Comparison of ENCODE assay signal across 39 cellular contexts in genomic region chr4:12691168-12691567, GRCh38.
"Had no signal": no experiment of that assay in that cellular context is flagged by ENCODE, and none has a peak within 500 bp of the region (broad histone marks: within the 10 kb centered on the region; RNA-seq: fewer than 3 reads in every experiment).

No MANE protein-coding gene starts in this region.

- H3K36me3 ChIP-seq: adrenal gland, ascending aorta, brain microvascular endothelial cell, breast epithelium, cardiac muscle cell had no signal

- FAIRE-seq: astrocyte had no signal

- H3K4me3 ChIP-seq: adrenal gland, ascending aorta, body of pancreas, breast epithelium, cardiac muscle cell had no signal

- H3K4me1 Mint-ChIP-seq: activated naive CD4-positive, alpha-beta T cell treated with anti-CD3 and anti-CD28 coated beads, Interleukin-2, amount 10 ng/mL, durations not matched to agents 7 days and 5 days; activated naive CD4-positive, alpha-beta T cell treated with anti-CD3 and anti-CD28 coated beads, Interleukin-2, amount 50 U/mL, for 24 hours; activated naive CD8-positive, alpha-beta T cell treated with anti-CD3 and anti-CD28 coated beads for 36 hours; activated naive CD8-positive, alpha-beta T cell treated with anti-CD3 and anti-CD28 coated beads, Interleukin-2, amount 10 ng/mL, durations not matched to agents 7 days and 5 days; activated naive CD8-positive, alpha-beta T cell treated with anti-CD3 and anti-CD28 coated beads, Interleukin-2, amount 50 U/mL, for 24 hours; activated T-helper 17 cell treated with anti-CD3 and anti-CD28 coated beads, Interleukin-2, amount 50 U/mL, for 72 hours; brain; central memory CD8-positive, alpha-beta T cell had no signal

- DNase-seq: activated effector memory CD4-positive, alpha-beta T cell treated with anti-CD3 and anti-CD28 coated beads, Interleukin-2, amount 50 U/mL, for 16 hours; activated effector memory CD4-positive, alpha-beta T cell treated with Interleukin-2 at 50 U/mL for 16 hours; activated gamma-delta T cell; activated gamma-delta T cell treated with Interleukin-2 at 50 U/mL for 16 hours; activated naive CD4-positive, alpha-beta T cell; activated naive CD4-positive, alpha-beta T cell treated with anti-CD3 and anti-CD28 coated beads for 36 hours; activated naive CD4-positive, alpha-beta T cell treated with anti-CD3 and anti-CD28 coated beads, Interleukin-2, amount 10 ng/mL, durations not matched to agents 7 days and 5 days; activated naive CD4-positive, alpha-beta T cell treated with anti-CD3 and anti-CD28 coated beads, Interleukin-2, amount 50 U/mL, for 16 hours; activated naive CD4-positive, alpha-beta T cell treated with Interleukin-2 at 50 U/mL for 16 hours; activated naive CD8-positive, alpha-beta T cell treated with anti-CD3 and anti-CD28 coated beads for 36 hours; activated naive CD8-positive, alpha-beta T cell treated with anti-CD3 and anti-CD28 coated beads, Interleukin-2, amount 10 ng/mL, durations not matched to agents 7 days and 5 days; activated naive CD8-positive, alpha-beta T cell treated with anti-CD3 and anti-CD28 coated beads, Interleukin-2, amount 50 U/mL, for 24 hours; activated T-cell treated with anti-CD3 and anti-CD28 coated beads, Interleukin-2, amount 50 U/mL, for 1 hour; activated T-cell treated with anti-CD3 and anti-CD28 coated beads, Interleukin-2, amount 50 U/mL, for 24 hours; activated T-cell treated with anti-CD3 and anti-CD28 coated beads, Interleukin-2, amount 50 U/mL, for 4 hours; activated T-cell treated with anti-CD3 and anti-CD28 coated beads, Interleukin-2, amount 50 U/mL, for 48 hours; activated T-cell treated with anti-CD3 and anti-CD28 coated beads, Interleukin-2, amount 50 U/mL, for 72 hours; adrenal gland; amniotic stem cell; amygdala; anterior cingulate cortex; aorta; body of pancreas; brain microvascular endothelial cell; caudate nucleus; central memory CD4-positive, alpha-beta T cell; cerebellar nuclear complex had no signal

- H3K27me3 ChIP-seq: adrenal gland, ascending aorta, body of pancreas, brain microvascular endothelial cell, breast epithelium, cardiac muscle cell had no signal

- H3K27ac Mint-ChIP-seq: activated naive CD4-positive, alpha-beta T cell treated with anti-CD3 and anti-CD28 coated beads for 36 hours; activated naive CD4-positive, alpha-beta T cell treated with anti-CD3 and anti-CD28 coated beads, Interleukin-2, amount 10 ng/mL, durations not matched to agents 7 days and 5 days; activated naive CD4-positive, alpha-beta T cell treated with anti-CD3 and anti-CD28 coated beads, Interleukin-2, amount 50 U/mL, for 24 hours; activated naive CD4-positive, alpha-beta T cell treated with anti-CD3 and anti-CD28 coated beads, Interleukin-2, amount 50 U/mL, for 72 hours; activated naive CD8-positive, alpha-beta T cell; activated naive CD8-positive, alpha-beta T cell treated with anti-CD3 and anti-CD28 coated beads for 36 hours; activated naive CD8-positive, alpha-beta T cell treated with anti-CD3 and anti-CD28 coated beads, Interleukin-2, amount 10 ng/mL, durations not matched to agents 7 days and 5 days; activated naive CD8-positive, alpha-beta T cell treated with anti-CD3 and anti-CD28 coated beads, Interleukin-2, amount 50 U/mL, for 24 hours; activated T-cell treated with anti-CD3 and anti-CD28 coated beads, Interleukin-2, amount 50 U/mL, for 24 hours; activated T-cell treated with anti-CD3 and anti-CD28 coated beads, Interleukin-2, amount 50 U/mL, for 72 hours; activated T-helper 1 cell treated with anti-CD3 and anti-CD28 coated beads, Interleukin-12 subunit alpha, Interleukin-12 subunit beta, Interleukin-2, Interleukin-4 antibody, amounts not matched to agents 30 ng/mL and 10 ng/mL and 1 ng/mL, durations not matched to agents 14 hours and 24 hours and 36 hours; activated T-helper 17 cell treated with anti-CD3 and anti-CD28 coated beads, Interleukin-2, amount 50 U/mL, for 72 hours; activated T-helper 2 cell treated with anti-CD3 and anti-CD28 coated beads, Interferon-gamma antibody, Interleukin-2, Interleukin-4, amounts not matched to agents 10 μg/mL and 5 μg/mL and 100 μg/mL, durations not matched to agents 14 hours and 24 hours and 36 hours; brain had no signal

- H3K9me3 Mint-ChIP-seq: activated naive CD4-positive, alpha-beta T cell treated with anti-CD3 and anti-CD28 coated beads for 36 hours; activated naive CD4-positive, alpha-beta T cell treated with anti-CD3 and anti-CD28 coated beads, Interleukin-2, amount 10 ng/mL, durations not matched to agents 7 days and 5 days; activated naive CD4-positive, alpha-beta T cell treated with anti-CD3 and anti-CD28 coated beads, Interleukin-2, amount 50 U/mL, for 24 hours; activated naive CD8-positive, alpha-beta T cell treated with anti-CD3 and anti-CD28 coated beads for 36 hours; activated naive CD8-positive, alpha-beta T cell treated with anti-CD3 and anti-CD28 coated beads, Interleukin-2, amount 10 ng/mL, durations not matched to agents 7 days and 5 days; activated naive CD8-positive, alpha-beta T cell treated with anti-CD3 and anti-CD28 coated beads, Interleukin-2, amount 50 U/mL, for 24 hours; activated T-cell treated with anti-CD3 and anti-CD28 coated beads, Interleukin-2, amount 50 U/mL, for 24 hours; activated T-cell treated with anti-CD3 and anti-CD28 coated beads, Interleukin-2, amount 50 U/mL, for 4 hours; activated T-cell treated with anti-CD3 and anti-CD28 coated beads, Interleukin-2, amount 50 U/mL, for 72 hours; activated T-helper 1 cell treated with anti-CD3 and anti-CD28 coated beads, Interleukin-12 subunit alpha, Interleukin-12 subunit beta, Interleukin-2, Interleukin-4 antibody, amounts not matched to agents 30 ng/mL and 10 ng/mL and 1 ng/mL, durations not matched to agents 14 hours and 24 hours and 36 hours; activated T-helper 2 cell treated with anti-CD3 and anti-CD28 coated beads, Interferon-gamma antibody, Interleukin-2, Interleukin-4, amounts not matched to agents 10 μg/mL and 5 μg/mL and 100 μg/mL, durations not matched to agents 14 hours and 24 hours and 36 hours; brain; central memory CD8-positive, alpha-beta T cell had no signal

- H3K36me3 Mint-ChIP-seq: activated naive CD4-positive, alpha-beta T cell treated with anti-CD3 and anti-CD28 coated beads, Interleukin-2, amount 10 ng/mL, durations not matched to agents 7 days and 5 days; activated naive CD4-positive, alpha-beta T cell treated with anti-CD3 and anti-CD28 coated beads, Interleukin-2, amount 50 U/mL, for 24 hours; activated naive CD4-positive, alpha-beta T cell treated with anti-CD3 and anti-CD28 coated beads, Interleukin-2, amount 50 U/mL, for 72 hours; activated naive CD8-positive, alpha-beta T cell; activated naive CD8-positive, alpha-beta T cell treated with anti-CD3 and anti-CD28 coated beads for 36 hours; activated naive CD8-positive, alpha-beta T cell treated with anti-CD3 and anti-CD28 coated beads, Interleukin-2, amount 10 ng/mL, durations not matched to agents 7 days and 5 days; brain had no signal

- H3K27me3 Mint-ChIP-seq: activated naive CD4-positive, alpha-beta T cell treated with anti-CD3 and anti-CD28 coated beads, Interleukin-2, amount 10 ng/mL, durations not matched to agents 7 days and 5 days; activated naive CD4-positive, alpha-beta T cell treated with anti-CD3 and anti-CD28 coated beads, Interleukin-2, amount 50 U/mL, for 24 hours; activated naive CD8-positive, alpha-beta T cell treated with anti-CD3 and anti-CD28 coated beads for 36 hours; activated naive CD8-positive, alpha-beta T cell treated with anti-CD3 and anti-CD28 coated beads, Interleukin-2, amount 10 ng/mL, durations not matched to agents 7 days and 5 days; activated naive CD8-positive, alpha-beta T cell treated with anti-CD3 and anti-CD28 coated beads, Interleukin-2, amount 50 U/mL, for 24 hours; activated T-cell treated with anti-CD3 and anti-CD28 coated beads, Interleukin-2, amount 50 U/mL, for 24 hours; brain; central memory CD8-positive, alpha-beta T cell had no signal

- H3K4me3 Mint-ChIP-seq: activated naive CD4-positive, alpha-beta T cell treated with anti-CD3 and anti-CD28 coated beads for 36 hours; activated naive CD4-positive, alpha-beta T cell treated with anti-CD3 and anti-CD28 coated beads, Interleukin-2, amount 10 ng/mL, durations not matched to agents 7 days and 5 days; activated naive CD4-positive, alpha-beta T cell treated with anti-CD3 and anti-CD28 coated beads, Interleukin-2, amount 50 U/mL, for 24 hours; activated naive CD8-positive, alpha-beta T cell; activated naive CD8-positive, alpha-beta T cell treated with anti-CD3 and anti-CD28 coated beads for 36 hours; activated naive CD8-positive, alpha-beta T cell treated with anti-CD3 and anti-CD28 coated beads, Interleukin-2, amount 10 ng/mL, durations not matched to agents 7 days and 5 days; activated naive CD8-positive, alpha-beta T cell treated with anti-CD3 and anti-CD28 coated beads, Interleukin-2, amount 50 U/mL, for 24 hours; activated T-cell treated with anti-CD3 and anti-CD28 coated beads, Interleukin-2, amount 50 U/mL, for 24 hours; activated T-cell treated with anti-CD3 and anti-CD28 coated beads, Interleukin-2, amount 50 U/mL, for 4 hours; activated T-cell treated with anti-CD3 and anti-CD28 coated beads, Interleukin-2, amount 50 U/mL, for 72 hours; activated T-helper 1 cell treated with anti-CD3 and anti-CD28 coated beads, Interleukin-12 subunit alpha, Interleukin-12 subunit beta, Interleukin-2, Interleukin-4 antibody, amounts not matched to agents 30 ng/mL and 10 ng/mL and 1 ng/mL, durations not matched to agents 14 hours and 24 hours and 36 hours; activated T-helper 17 cell treated with anti-CD3 and anti-CD28 coated beads, Interleukin-2, amount 50 U/mL, for 72 hours; brain; central memory CD8-positive, alpha-beta T cell had no signal

- H3K9me3 ChIP-seq: adrenal gland, ascending aorta, body of pancreas, breast epithelium had no signal

- ATAC-seq: activated naive CD4-positive, alpha-beta T cell treated with anti-CD3 and anti-CD28 coated beads, Interleukin-2, amount 50 U/mL, for 72 hours; activated naive CD8-positive, alpha-beta T cell treated with anti-CD3 and anti-CD28 coated beads, Interleukin-2, amount 50 U/mL, for 24 hours; activated T-cell treated with anti-CD3 and anti-CD28 coated beads, Interleukin-2, amount 50 U/mL, for 4 hours; activated T-cell treated with anti-CD3 and anti-CD28 coated beads, Interleukin-2, amount 50 U/mL, for 72 hours; activated T-helper 17 cell treated with anti-CD3 and anti-CD28 coated beads, Interleukin-2, amount 50 U/mL, for 72 hours; body of pancreas had no signal

- H3K27ac ChIP-seq: adrenal gland, ascending aorta, body of pancreas, brain microvascular endothelial cell, breast epithelium, cardiac muscle cell had no signal

- H3K4me1 ChIP-seq: adrenal gland, ascending aorta, body of pancreas, breast epithelium had no signal
